8 cellular contexts compared by ENCODE assay signal in genomic region chr10:75404335-75405200, GRCh38. TPM values are rescaled to one million over a fixed set of nuclear protein-coding genes. Genes with fewer than 3 reads are reported as not detected.
DNase-seq lines count a peak whose midpoint lies in the region; ATAC-seq and TF ChIP-seq lines count a peak whose summit lies in the region.

No MANE protein-coding gene starts in this region.

- H3K4me3 ChIP-seq in esophagus squamous epithelium: peak overlapping the region; percentile 66 to 96 (median 90)

- intact Hi-C loops in esophagus squamous epithelium (cut with DNase I): loop anchor here (5.0 to 10.0 kb wide), 3 partner anchors 250 to 633 kb away; no protein-coding TSS in a partner anchor

- H3K4me3 Mint-ChIP-seq in osteocyte (ENCODE audit: unreplicated experiment): peak overlapping the region; percentile 94

- H3K27ac ChIP-seq in esophagus squamous epithelium: peak overlapping the region; percentile 92 to 99 (median 98)

- H3K36me3 ChIP-seq in esophagus squamous epithelium: peaks cover 0 to 2% (median 0%) of the 10 kb centered on the region in 3 donors

- no peaks in the 10 kb centered on the region for H3K9me3 ChIP-seq in esophagus squamous epithelium

- TF ChIP-seq POLR2A in esophagus squamous epithelium (IDR thresholded peaks at IDR 0.05): peak in 2 of 4 donors; percentile 18 to 21

- no peaks in the 10 kb centered on the region for H3K9me3 Mint-ChIP-seq in osteocyte (ENCODE audit: unreplicated experiment)

- H3K36me3 Mint-ChIP-seq in osteocyte (ENCODE audit: unreplicated experiment): no peaks in the 10 kb centered on the region

- no peak overlapping the region for H3K27ac Mint-ChIP-seq in osteocyte (ENCODE audit: unreplicated experiment)

- TF ChIP-seq CTCF in esophagus squamous epithelium (IDR thresholded peaks at IDR 0.05) (no peak), osteocyte (IDR thresholded peaks at IDR 0.05) (no peak)

- 11 to 26% methylated on average over 12 to 13 of the region's 65 CpGs for WGBS in esophagus squamous epithelium, 2 donors

- peaks cover 43% of the 10 kb centered on the region for H3K27me3 Mint-ChIP-seq in osteocyte (ENCODE audit: unreplicated experiment)

- peak; percentile 35 for DNase-seq in DMS 273 (lab: John Stamatoyannopoulos, UW; ENCODE audit: unreplicated experiment)
- no peak for DNase-seq in DMS 273 treated with DMSO at 0.1 percent for 48 hours (lab: John Stamatoyannopoulos, UW)
- peak; percentile 81 for DNase-seq in NCI-H748 (lab: John Stamatoyannopoulos, UW; ENCODE audit: unreplicated experiment)
- DNase-seq in esophagus squamous epithelium (lab: John Stamatoyannopoulos, UW): no peak
- DNase-seq in osteocyte (ENCODE audit: extremely low spot score, unreplicated experiment): no peak
- DNase-seq in germinal center (ENCODE audit: low spot score): no peak

- H3K4me1 Mint-ChIP-seq in osteocyte (ENCODE audit: unreplicated experiment): peaks cover 40% of the 10 kb centered on the region

- peaks cover 0 to 20% (median 0%) of the 10 kb centered on the region in 4 donors for H3K27me3 ChIP-seq in esophagus squamous epithelium

- peaks cover 14 to 67% (median 18%) of the 10 kb centered on the region in 3 donors for H3K4me1 ChIP-seq in esophagus squamous epithelium

- ATAC-seq in GM18502 (IDR thresholded peaks at IDR 0.05; ENCODE audit: poor library complexity, unreplicated experiment) (no peak), HG02840 (IDR thresholded peaks at IDR 0.05; ENCODE audit: low FRiP score, unreplicated experiment) (no peak)

RNA-seq across cellular contexts. Expression of gene ZNF503, which starts 3.0 kb away (rescaled TPM):
- total RNA-seq in esophagus squamous epithelium: 10 to 100 TPM in 3 of 4 donors, 1 to 10 TPM in 1; 9.7 to 17.5 (median 14.8) TPM
- total RNA-seq in osteocyte: 38.5 and 42.1 TPM in 2 replicates

RNA-seq across cellular contexts. Expression of gene LRMDA, which starts 26.9 kb away (rescaled TPM):
- total RNA-seq in esophagus squamous epithelium (10 to 100 TPM in 1 of 4 donors, 1 to 10 TPM in 1, under 1 TPM in 1, not detected in 1; 0.88 to 14.1 (median 5.1) TPM), osteocyte (0.19 and 1.3 TPM in 2 replicates)

Comparison
In these comparisons a context has a peak if more than half of its experiments do, and no peak if none do; other contexts are left out.
1. DNase-seq: peak in DMS 273 (single experiment) and NCI-H748 (single experiment); none in DMS 273 treated with DMSO at 0.1 percent for 48 hours (single experiment), esophagus squamous epithelium (single experiment), osteocyte (single experiment) and germinal center (single experiment).